Comparison of ENCODE assay signal across 21 cellular contexts in genomic region chr15:101378879-101379278, GRCh38.
"Had no signal": no experiment of that assay in that cellular context is flagged by ENCODE, and none has a peak within 500 bp of the region (broad histone marks: within the 10 kb centered on the region; RNA-seq: fewer than 3 reads in every experiment).

No MANE protein-coding gene starts in this region.

- H3K4me1 Mint-ChIP-seq: nephron had no signal

- H3K27ac ChIP-seq: colonic mucosa, esophagus squamous epithelium, gastroesophageal sphincter, parathyroid adenoma, psoas muscle, sigmoid colon, skin epidermis, tibial artery, upper lobe of left lung, vagina had no signal

- H3K4me3 Mint-ChIP-seq: immature natural killer cell, naive B cell, nephron had no signal

- H3K9me3 Mint-ChIP-seq: immature natural killer cell, naive B cell, nephron had no signal

- DNase-seq: colonic mucosa; dermis blood vessel endothelial cell; esophagus squamous epithelium; foreskin fibroblast; immature natural killer cell; left colon; left ventricle myocardium superior; mesendoderm; naive B cell; retina; sigmoid colon; stimulated activated CD4-positive, alpha-beta T cell treated with anti-CD3 and anti-CD28 coated beads, Interleukin-12 subunit alpha, Interleukin-12 subunit beta, amount 100 ng/mL, for 4 hours; stimulated activated naive CD4-positive, alpha-beta T cell treated with Interleukin-2 at 50 U/mL for 16 hours; upper lobe of left lung had no signal

- H3K36me3 ChIP-seq: colonic mucosa, esophagus squamous epithelium, gastroesophageal sphincter, sigmoid colon, tibial artery, upper lobe of left lung, vagina had no signal

- H3K4me1 ChIP-seq: colonic mucosa, esophagus squamous epithelium, gastroesophageal sphincter, parathyroid adenoma, psoas muscle, sigmoid colon, upper lobe of left lung, vagina had no signal

- H3K9ac ChIP-seq: parathyroid adenoma had no signal

- H3K27me3 ChIP-seq: colonic mucosa, esophagus squamous epithelium, sigmoid colon, upper lobe of left lung, vagina had no signal

- H3K36me3 Mint-ChIP-seq: naive B cell had no signal

- H3K4me3 ChIP-seq: colonic mucosa, esophagus squamous epithelium, gastroesophageal sphincter, psoas muscle, sigmoid colon, skin epidermis, tibial artery, upper lobe of left lung, vagina had no signal

- H3K9me3 ChIP-seq: colonic mucosa, esophagus squamous epithelium, gastroesophageal sphincter, psoas muscle, sigmoid colon, tibial artery, upper lobe of left lung, vagina had no signal

- H3K27ac Mint-ChIP-seq: immature natural killer cell, naive B cell, nephron had no signal

- ATAC-seq: gastroesophageal sphincter, left colon, left ventricle myocardium superior, psoas muscle had no signal
